ENCODE assay signal across 8 cellular contexts in genomic region chr7:74658171-74659004, GRCh38. TPM values are rescaled to one million over a fixed set of nuclear protein-coding genes. Genes with fewer than 3 reads are reported as not detected.
A peak's percentile ranks its signal among the peaks of the same experiment; 100 is the strongest.
DNase-seq lines count a peak whose midpoint lies in the region; ATAC-seq and TF ChIP-seq lines count a peak whose summit lies in the region.

No MANE protein-coding gene starts in this region.

- no peak for TF ChIP-seq CTCF in liver (IDR thresholded peaks at IDR 0.05; ENCODE audit: low read depth, low read length, missing input control)

- peaks cover 10% of the 10 kb centered on the region for H3K36me3 Mint-ChIP-seq in dendritic cell treated with granulocyte-macrophage colony-stimulating factor and Interleukin-4, amounts not matched to agents 40 ng/mL and 50 ng/mL, for 4 days (ENCODE audit: low read depth)

- H3K4me3 ChIP-seq in BLaER1 treated with 17β-estradiol and CSF1 and Interleukin-3, amounts not matched to agents 10 nM and 100 nM = peak overlapping the region; percentile 96 to 99 (median 98)
- peak overlapping the region; percentile 61 to 100 (median 69) for H3K4me3 ChIP-seq in liver (ENCODE audit: low read depth in 1 of 3, low read length in 3 of 3)

- H3K27ac Mint-ChIP-seq in dendritic cell treated with granulocyte-macrophage colony-stimulating factor and Interleukin-4, amounts not matched to agents 40 ng/mL and 50 ng/mL, for 4 days = peak overlapping the region; percentile 92

- 1% methylated on average over 108 of the region's 108 CpGs for WGBS in liver

- peak; percentile 52 for ATAC-seq in GM19351 (IDR thresholded peaks at IDR 0.05; ENCODE audit: unreplicated experiment)
- ATAC-seq in HG03520 (IDR thresholded peaks at IDR 0.05; ENCODE audit: unreplicated experiment) = peak; percentile 54

- H3K9ac ChIP-seq in BLaER1 treated with 17β-estradiol and CSF1 and Interleukin-3, amounts not matched to agents 10 nM and 100 nM = peak overlapping the region; percentile 98 to 100 (median 100)
- H3K9ac ChIP-seq in liver (ENCODE audit: low read depth in 1 of 2, low read length in 2 of 2) = peak overlapping the region; percentile 24 to 90

- H3K27me3 Mint-ChIP-seq in dendritic cell treated with granulocyte-macrophage colony-stimulating factor and Interleukin-4, amounts not matched to agents 40 ng/mL and 50 ng/mL, for 4 days = no peaks in the 10 kb centered on the region

- H3K27me3 ChIP-seq in BLaER1 treated with 17β-estradiol and CSF1 and Interleukin-3, amounts not matched to agents 10 nM and 100 nM = no peaks in the 10 kb centered on the region
- H3K27me3 ChIP-seq in liver (ENCODE audit: control insufficient read depth in 4 of 4, insufficient read depth in 4 of 4, low read length in 3 of 4) = no peaks in the 10 kb centered on the region

- no peaks in the 10 kb centered on the region for H3K9me3 Mint-ChIP-seq in dendritic cell treated with granulocyte-macrophage colony-stimulating factor and Interleukin-4, amounts not matched to agents 40 ng/mL and 50 ng/mL, for 4 days

- H3K9me3 ChIP-seq in BLaER1 treated with 17β-estradiol and CSF1 and Interleukin-3, amounts not matched to agents 10 nM and 100 nM (replicated peaks in 1 of 11) = no peaks in the 10 kb centered on the region
- no peaks in the 10 kb centered on the region for H3K9me3 ChIP-seq in liver (ENCODE audit: control insufficient read depth in 4 of 4, low read length in 3 of 4)

- peak overlapping the region; percentile 82 for H3K4me3 Mint-ChIP-seq in dendritic cell treated with granulocyte-macrophage colony-stimulating factor and Interleukin-4, amounts not matched to agents 40 ng/mL and 50 ng/mL, for 4 days

- peak; percentile 99 for DNase-seq in NCI-H69 (lab: John Stamatoyannopoulos, UW)
- peak; percentile 87 to 91 for DNase-seq in activated CD4-positive, alpha-beta T cell treated with anti-CD3 and anti-CD28 coated beads, Interleukin-2, amount 50 U/mL, for 48 hours
- DNase-seq in stimulated activated CD4-positive, alpha-beta T cell treated with anti-CD3 and anti-CD28 coated beads, Interleukin-2, amount 100 ng/mL, for 48 hours = peak; percentile 86 to 89

- peaks cover 59 to 78% (median 73%) of the 10 kb centered on the region in 10 experiments for H3K4me1 ChIP-seq in BLaER1 treated with 17β-estradiol and CSF1 and Interleukin-3, amounts not matched to agents 10 nM and 100 nM
- peaks cover 29 to 70% (median 49%) of the 10 kb centered on the region in 4 donors for H3K4me1 ChIP-seq in liver (ENCODE audit: control insufficient read depth in 4 of 4, insufficient read depth in 4 of 4, low read length in 3 of 4)

- peaks cover 0 to 30% (median 15%) of the 10 kb centered on the region in 11 experiments; a peak in 11 of 22 replicates for H3K36me3 ChIP-seq in BLaER1 treated with 17β-estradiol and CSF1 and Interleukin-3, amounts not matched to agents 10 nM and 100 nM
- no peaks in the 10 kb centered on the region for H3K36me3 ChIP-seq in liver (ENCODE audit: control insufficient read depth in 4 of 4, insufficient read depth in 3 of 4, low read depth in 1 of 4, low read length in 3 of 4)

- intact Hi-C loops in dendritic cell treated with granulocyte-macrophage colony-stimulating factor and Interleukin-4, amounts not matched to agents 40 ng/mL and 50 ng/mL, for 4 days (cut with micrococcal nuclease) = no loop called here

- H3K4me1 Mint-ChIP-seq in dendritic cell treated with granulocyte-macrophage colony-stimulating factor and Interleukin-4, amounts not matched to agents 40 ng/mL and 50 ng/mL, for 4 days (ENCODE audit: low read depth) = peaks cover 54% of the 10 kb centered on the region

- peaks cover 47 to 50% (median 49%) of the 10 kb centered on the region in 11 experiments for H4K20me1 ChIP-seq in BLaER1 treated with 17β-estradiol and CSF1 and Interleukin-3, amounts not matched to agents 10 nM and 100 nM

- TF ChIP-seq RAD21 in liver (IDR thresholded peaks at IDR 0.05) = peak in 1 of 2 donors; percentile 4

- peak overlapping the region; percentile 91 to 100 (median 96) for H3K4me2 ChIP-seq in BLaER1 treated with 17β-estradiol and CSF1 and Interleukin-3, amounts not matched to agents 10 nM and 100 nM

- H3K27ac ChIP-seq in BLaER1 treated with 17β-estradiol and CSF1 and Interleukin-3, amounts not matched to agents 10 nM and 100 nM = peak overlapping the region; percentile 93 to 100 (median 100)
- peak overlapping the region; percentile 99 for H3K27ac ChIP-seq in liver (ENCODE audit: low read depth in 1 of 2, low read length in 2 of 2)

TF ChIP-seq in liver, 16 proteins besides CTCF, POLR2A, EP300 and RAD21:
- no peak for TF ChIP-seq REST (IDR thresholded peaks at IDR 0.05)
- peak in 1 of 2 donors; percentile 60 for TF ChIP-seq EGR1 (IDR thresholded peaks at IDR 0.05; ENCODE audit: low read depth in 2 of 2)

RNA-seq across cellular contexts. Expression of gene GTF2I, which starts 0.9 kb away (rescaled TPM):
- 10 to 100 TPM; 67.7 to 97.9 TPM for total RNA-seq in liver
- polyA plus RNA-seq in liver = 10 to 100 TPM; 27.4 to 64.0 TPM

Comparison
In these comparisons a context has a peak if more than half of its experiments do, and no peak if none do; other contexts are left out.
1. Peak in every context shown above with its lines: DNase-seq, ATAC-seq, H3K4me3 ChIP-seq and H3K27ac ChIP-seq.